ENCODE assay signal across 21 cellular contexts in the genomic region with DNA sequence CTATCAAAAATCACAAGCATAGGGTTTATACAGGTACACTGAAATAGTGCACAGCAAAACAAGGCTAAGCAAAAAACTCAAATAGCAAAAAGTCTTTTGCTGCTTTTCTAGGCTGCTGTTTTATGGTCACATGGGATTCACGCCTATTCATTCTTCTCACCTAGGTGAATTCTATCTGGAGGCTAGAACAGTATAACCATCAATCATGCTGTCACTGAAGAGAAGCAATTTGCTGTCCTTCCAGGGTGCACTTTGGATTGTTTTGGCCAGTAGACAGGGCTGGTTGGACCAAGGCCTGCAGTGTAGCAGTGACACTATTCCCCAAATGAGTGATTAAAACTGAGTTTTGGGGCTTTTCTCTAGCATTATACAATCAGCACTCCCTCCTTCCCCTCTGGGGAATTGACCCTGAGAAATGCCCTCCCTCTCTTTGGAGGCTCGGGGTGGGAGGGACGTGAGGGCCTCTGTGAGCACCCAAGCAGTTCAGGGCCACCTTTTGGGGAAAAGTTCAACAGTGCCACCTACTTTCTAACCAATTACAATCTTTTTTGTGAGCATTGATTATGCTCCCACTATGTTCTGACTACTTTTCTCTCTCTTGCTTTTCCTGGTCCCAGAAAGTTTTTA. TPM values are rescaled to one million over a fixed set of nuclear protein-coding genes. Genes with fewer than 3 reads are reported as not detected.
"Had no signal": no experiment of that assay in that cellular context is flagged by ENCODE, and none has a peak within 500 bp of the region (broad histone marks: within the 10 kb centered on the region; RNA-seq: fewer than 3 reads in every experiment).

No MANE protein-coding gene starts in this region.

- H3K27ac ChIP-seq: breast epithelium, foreskin keratinocyte, left lung, neural progenitor cell, psoas muscle, spleen, stomach, testis, upper lobe of left lung had no signal

- H3K36me3 Mint-ChIP-seq: activated naive CD8-positive, alpha-beta T cell treated with anti-CD3 and anti-CD28 coated beads, Interleukin-2, amount 10 ng/mL, durations not matched to agents 7 days and 5 days; naive B cell; neural progenitor cell had no signal

- H3K36me3 ChIP-seq: breast epithelium, left lung, neural progenitor cell, spleen, stomach, upper lobe of left lung had no signal

- H2AFZ ChIP-seq: neural progenitor cell had no signal

- H3K27ac Mint-ChIP-seq: activated naive CD8-positive, alpha-beta T cell treated with anti-CD3 and anti-CD28 coated beads, Interleukin-2, amount 10 ng/mL, durations not matched to agents 7 days and 5 days; dendritic cell treated with granulocyte-macrophage colony-stimulating factor and Interleukin-4, amounts not matched to agents 40 ng/mL and 50 ng/mL, for 4 days; naive B cell; neural progenitor cell had no signal

- ATAC-seq: psoas muscle, sciatic nerve had no signal

- H3K9me3 Mint-ChIP-seq: activated T-helper 1 cell treated with anti-CD3 and anti-CD28 coated beads, Interleukin-12 subunit alpha, Interleukin-12 subunit beta, Interleukin-2, Interleukin-4 antibody, amounts not matched to agents 30 ng/mL and 10 ng/mL and 1 ng/mL, durations not matched to agents 14 hours and 24 hours and 36 hours; dendritic cell treated with granulocyte-macrophage colony-stimulating factor and Interleukin-4, amounts not matched to agents 40 ng/mL and 50 ng/mL, for 4 days; neural progenitor cell had no signal

- H3K9me3 ChIP-seq: breast epithelium, left lung, psoas muscle, spleen, stomach, testis, upper lobe of left lung had no signal

- H3K4me3 Mint-ChIP-seq: activated naive CD8-positive, alpha-beta T cell treated with anti-CD3 and anti-CD28 coated beads, Interleukin-2, amount 10 ng/mL, durations not matched to agents 7 days and 5 days; activated T-helper 1 cell treated with anti-CD3 and anti-CD28 coated beads, Interleukin-12 subunit alpha, Interleukin-12 subunit beta, Interleukin-2, Interleukin-4 antibody, amounts not matched to agents 30 ng/mL and 10 ng/mL and 1 ng/mL, durations not matched to agents 14 hours and 24 hours and 36 hours; dendritic cell treated with granulocyte-macrophage colony-stimulating factor and Interleukin-4, amounts not matched to agents 40 ng/mL and 50 ng/mL, for 4 days; naive B cell; neural progenitor cell had no signal

- H3K4me1 Mint-ChIP-seq: activated naive CD8-positive, alpha-beta T cell treated with anti-CD3 and anti-CD28 coated beads, Interleukin-2, amount 10 ng/mL, durations not matched to agents 7 days and 5 days; naive B cell; neural progenitor cell had no signal

- H3K4me2 ChIP-seq: neural progenitor cell had no signal

- DNase-seq: activated CD4-positive, CD25-positive, alpha-beta regulatory T cell treated with anti-CD3 and anti-CD28 coated beads, Interleukin-2, amount 50 U/mL, for 72 hours; activated naive CD8-positive, alpha-beta T cell treated with anti-CD3 and anti-CD28 coated beads, Interleukin-2, amount 10 ng/mL, durations not matched to agents 7 days and 5 days; aorta; effector memory CD4-positive, alpha-beta T cell; foreskin keratinocyte; left lung; naive B cell; psoas muscle; spleen; stomach; testis; upper lobe of left lung had no signal

- H3K27me3 ChIP-seq: breast epithelium, neural progenitor cell, stomach, testis, upper lobe of left lung had no signal

- H3K4me3 ChIP-seq: breast epithelium, left lung, neural progenitor cell, psoas muscle, spleen, stomach, testis, upper lobe of left lung had no signal

- H3K4me1 ChIP-seq: breast epithelium, foreskin keratinocyte, left lung, neural progenitor cell, psoas muscle, spleen, stomach, testis, upper lobe of left lung had no signal

RNA-seq across cellular contexts. Expression of gene PAX4, which starts 17.8 kb away (rescaled TPM):
- total RNA-seq: activated CD8-positive, alpha-beta memory T cell treated with anti-CD3 and anti-CD28 coated beads for 36 hours; activated naive CD8-positive, alpha-beta T cell treated with anti-CD3 and anti-CD28 coated beads, Interleukin-2, amount 10 ng/mL, durations not matched to agents 7 days and 5 days; activated T-helper 1 cell treated with anti-CD3 and anti-CD28 coated beads, Interleukin-12 subunit alpha, Interleukin-12 subunit beta, Interleukin-2, Interleukin-4 antibody, amounts not matched to agents 30 ng/mL and 10 ng/mL and 1 ng/mL, durations not matched to agents 14 hours and 24 hours and 36 hours; aorta; breast epithelium; cerebellum; foreskin keratinocyte; left lung; mononuclear cell; osteocyte; psoas muscle; sciatic nerve; spleen; stomach; upper lobe of left lung had no signal
- polyA plus RNA-seq: aorta, foreskin keratinocyte, psoas muscle, spleen, stomach had no signal

RNA-seq across cellular contexts. Expression of gene FSCN3, which starts 42.2 kb away (rescaled TPM):
- polyA plus RNA-seq: aorta had no signal
